21 cellular contexts compared by ENCODE assay signal in the genomic region with DNA sequence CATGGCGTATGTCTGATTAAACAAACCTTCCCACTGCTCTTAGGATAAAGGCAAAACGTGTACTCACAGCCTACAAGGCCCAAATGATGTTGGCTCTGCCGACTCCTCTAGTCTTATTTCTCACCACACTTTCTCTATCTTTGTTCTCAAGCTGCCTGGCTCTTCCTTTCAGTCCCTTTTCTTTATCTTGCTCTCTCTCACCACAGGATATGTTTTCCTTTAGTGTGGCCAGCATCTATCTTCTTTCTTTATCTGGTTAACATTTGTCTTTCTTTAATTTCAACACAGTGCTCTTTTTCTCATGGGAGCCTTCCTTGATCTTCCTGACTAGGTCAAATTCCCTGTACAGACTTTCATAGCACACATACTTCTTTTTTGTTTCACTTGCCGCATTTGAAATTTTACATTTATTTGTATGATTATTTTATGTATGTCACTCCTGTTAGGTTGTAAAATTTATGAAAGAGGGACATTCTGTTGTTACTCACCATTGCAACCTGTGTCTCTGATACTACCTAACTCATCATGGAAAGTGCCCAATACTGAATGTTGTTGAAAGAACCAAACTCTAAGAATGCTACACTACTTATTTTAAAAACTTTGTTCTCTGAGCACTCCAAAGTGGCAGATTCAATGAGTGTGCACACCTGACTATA.
DNase-seq lines count a peak whose midpoint lies in the region; TF ChIP-seq lines count a peak whose summit lies in the region.
"Had no signal": no experiment of that assay in that cellular context is flagged by ENCODE, and none has a peak within 500 bp of the region (broad histone marks: within the 10 kb centered on the region; RNA-seq: fewer than 3 reads in every experiment).

No MANE protein-coding gene starts in this region.

- TF ChIP-seq CTCF in fibroblast of pulmonary artery (IDR thresholded peaks at IDR 0.05; ENCODE audit: low read length, missing control alignments): no peak
- TF ChIP-seq CTCF in suprapubic skin (IDR thresholded peaks at IDR 0.05): no peak

- H3K9me3 ChIP-seq in suprapubic skin: no peaks in the 10 kb centered on the region
- H3K9me3 ChIP-seq: adrenal gland, Peyer's patch had no signal

- no peak for DNase-seq in activated naive CD4-positive, alpha-beta T cell treated with anti-CD3 and anti-CD28 coated beads for 36 hours
- no peak for DNase-seq in activated T-helper 1 cell treated with anti-CD3 and anti-CD28 coated beads, Interleukin-12 subunit alpha, Interleukin-12 subunit beta, Interleukin-2, Interleukin-4 antibody, amounts not matched to agents 30 ng/mL and 10 ng/mL and 1 ng/mL, durations not matched to agents 14 hours and 24 hours and 36 hours (ENCODE audit: low spot score)
- DNase-seq in fibroblast of pulmonary artery (ENCODE audit: low read depth): peak; percentile 19
- no peak for DNase-seq in cortex of kidney (lab: John Stamatoyannopoulos, UW)
- no peak for DNase-seq in dermis blood vessel endothelial cell
- DNase-seq in suprapubic skin (ENCODE audit: low spot score in 2 of 2): no peak
- DNase-seq in HuH-7.5 (ENCODE audit: low spot score): no peak
- DNase-seq: activated T-cell treated with anti-CD3 and anti-CD28 coated beads, Interleukin-2, amount 50 U/mL, for 48 hours; adrenal gland; EL; H7; head of caudate nucleus; NCI-H1105; NCI-H2081 treated with DMSO at 0.1 percent for 48 hours; NCI-H446 treated with DMSO at 0.1 percent for 48 hours; Peyer's patch; WERI-Rb-1 had no signal

- no peak overlapping the region for H3K4me3 Mint-ChIP-seq in activated naive CD4-positive, alpha-beta T cell treated with anti-CD3 and anti-CD28 coated beads, Interleukin-2, amount 50 U/mL, for 24 hours
- no peak overlapping the region for H3K4me3 Mint-ChIP-seq in activated naive CD4-positive, alpha-beta T cell treated with anti-CD3 and anti-CD28 coated beads for 36 hours
- no peak overlapping the region for H3K4me3 Mint-ChIP-seq in activated T-helper 1 cell treated with anti-CD3 and anti-CD28 coated beads, Interleukin-12 subunit alpha, Interleukin-12 subunit beta, Interleukin-2, Interleukin-4 antibody, amounts not matched to agents 30 ng/mL and 10 ng/mL and 1 ng/mL, durations not matched to agents 14 hours and 24 hours and 36 hours

- H3K4me1 Mint-ChIP-seq in activated naive CD4-positive, alpha-beta T cell treated with anti-CD3 and anti-CD28 coated beads, Interleukin-2, amount 50 U/mL, for 24 hours: peaks cover 26% of the 10 kb centered on the region
- H3K4me1 Mint-ChIP-seq in activated naive CD4-positive, alpha-beta T cell treated with anti-CD3 and anti-CD28 coated beads for 36 hours (ENCODE audit: low read depth): peaks cover 24% of the 10 kb centered on the region
- H3K4me1 Mint-ChIP-seq in activated T-helper 1 cell treated with anti-CD3 and anti-CD28 coated beads, Interleukin-12 subunit alpha, Interleukin-12 subunit beta, Interleukin-2, Interleukin-4 antibody, amounts not matched to agents 30 ng/mL and 10 ng/mL and 1 ng/mL, durations not matched to agents 14 hours and 24 hours and 36 hours (ENCODE audit: low read depth): peaks cover 20% of the 10 kb centered on the region

- H3K4me1 ChIP-seq in suprapubic skin: no peaks in the 10 kb centered on the region
- H3K4me1 ChIP-seq: adrenal gland, Peyer's patch had no signal

- H3K36me3 Mint-ChIP-seq in activated naive CD4-positive, alpha-beta T cell treated with anti-CD3 and anti-CD28 coated beads, Interleukin-2, amount 50 U/mL, for 24 hours: no peaks in the 10 kb centered on the region
- H3K36me3 Mint-ChIP-seq in activated naive CD4-positive, alpha-beta T cell treated with anti-CD3 and anti-CD28 coated beads for 36 hours (ENCODE audit: low read depth): no peaks in the 10 kb centered on the region
- H3K36me3 Mint-ChIP-seq in activated T-helper 1 cell treated with anti-CD3 and anti-CD28 coated beads, Interleukin-12 subunit alpha, Interleukin-12 subunit beta, Interleukin-2, Interleukin-4 antibody, amounts not matched to agents 30 ng/mL and 10 ng/mL and 1 ng/mL, durations not matched to agents 14 hours and 24 hours and 36 hours (ENCODE audit: low read depth): peaks cover 28% of the 10 kb centered on the region

- 91% methylated on average over 4 of the region's 4 CpGs for WGBS in suprapubic skin

- H3K27ac Mint-ChIP-seq in activated naive CD4-positive, alpha-beta T cell treated with anti-CD3 and anti-CD28 coated beads, Interleukin-2, amount 50 U/mL, for 24 hours: peak overlapping the region; percentile 53
- no peak overlapping the region for H3K27ac Mint-ChIP-seq in activated naive CD4-positive, alpha-beta T cell treated with anti-CD3 and anti-CD28 coated beads for 36 hours
- H3K27ac Mint-ChIP-seq in activated T-helper 1 cell treated with anti-CD3 and anti-CD28 coated beads, Interleukin-12 subunit alpha, Interleukin-12 subunit beta, Interleukin-2, Interleukin-4 antibody, amounts not matched to agents 30 ng/mL and 10 ng/mL and 1 ng/mL, durations not matched to agents 14 hours and 24 hours and 36 hours: peak overlapping the region; percentile 14

- H3K9me3 Mint-ChIP-seq in activated naive CD4-positive, alpha-beta T cell treated with anti-CD3 and anti-CD28 coated beads, Interleukin-2, amount 50 U/mL, for 24 hours: peaks cover 10% of the 10 kb centered on the region
- H3K9me3 Mint-ChIP-seq in activated naive CD4-positive, alpha-beta T cell treated with anti-CD3 and anti-CD28 coated beads for 36 hours: peaks cover 10% of the 10 kb centered on the region
- H3K9me3 Mint-ChIP-seq in activated T-helper 1 cell treated with anti-CD3 and anti-CD28 coated beads, Interleukin-12 subunit alpha, Interleukin-12 subunit beta, Interleukin-2, Interleukin-4 antibody, amounts not matched to agents 30 ng/mL and 10 ng/mL and 1 ng/mL, durations not matched to agents 14 hours and 24 hours and 36 hours: peaks cover 37% of the 10 kb centered on the region

- no peaks in the 10 kb centered on the region for H3K27me3 Mint-ChIP-seq in activated naive CD4-positive, alpha-beta T cell treated with anti-CD3 and anti-CD28 coated beads, Interleukin-2, amount 50 U/mL, for 24 hours
- H3K27me3 Mint-ChIP-seq in activated naive CD4-positive, alpha-beta T cell treated with anti-CD3 and anti-CD28 coated beads for 36 hours (ENCODE audit: low read depth): no peaks in the 10 kb centered on the region
- H3K27me3 Mint-ChIP-seq in activated T-helper 1 cell treated with anti-CD3 and anti-CD28 coated beads, Interleukin-12 subunit alpha, Interleukin-12 subunit beta, Interleukin-2, Interleukin-4 antibody, amounts not matched to agents 30 ng/mL and 10 ng/mL and 1 ng/mL, durations not matched to agents 14 hours and 24 hours and 36 hours (ENCODE audit: insufficient read depth): no peaks in the 10 kb centered on the region

- H3K27ac ChIP-seq in suprapubic skin: no peak overlapping the region
- H3K27ac ChIP-seq: adrenal gland; BLaER1 treated with 17β-estradiol and CSF1 and Interleukin-3, amounts not matched to agents 10 nM and 100 nM; cardiac muscle cell; HL-60; Peyer's patch; WERI-Rb-1 had no signal

- TF ChIP-seq POLR2A in suprapubic skin (IDR thresholded peaks at IDR 0.05): no peak

- no peaks in the 10 kb centered on the region for H3K27me3 ChIP-seq in suprapubic skin
- H3K27me3 ChIP-seq: adrenal gland; BLaER1 treated with 17β-estradiol and CSF1 and Interleukin-3, amounts not matched to agents 10 nM and 100 nM; cardiac muscle cell; Peyer's patch had no signal

- intact Hi-C loops in activated naive CD4-positive, alpha-beta T cell treated with anti-CD3 and anti-CD28 coated beads for 36 hours (cut with micrococcal nuclease): loop anchor here (1.0 kb wide), 1 partner anchor 11 kb away; no protein-coding TSS in a partner anchor
- intact Hi-C loops in activated T-helper 1 cell treated with anti-CD3 and anti-CD28 coated beads, Interleukin-12 subunit alpha, Interleukin-12 subunit beta, Interleukin-2, Interleukin-4 antibody, amounts not matched to agents 30 ng/mL and 10 ng/mL and 1 ng/mL, durations not matched to agents 14 hours and 24 hours and 36 hours (cut with micrococcal nuclease): no loop called here

- CTCF ChIA-PET in activated naive CD4-positive, alpha-beta T cell treated with anti-CD3 and anti-CD28 coated beads for 36 hours (lab: Charles Lee): no interaction called here

- TF ChIP-seq EP300 in suprapubic skin (IDR thresholded peaks at IDR 0.05): no peak

- H3K4me3 ChIP-seq in fibroblast of pulmonary artery (replicated peaks; ENCODE audit: low read depth, low read length) (no peak overlapping the region), suprapubic skin (no peak overlapping the region)
- H3K4me3 ChIP-seq: adrenal gland; BLaER1 treated with 17β-estradiol and CSF1 and Interleukin-3, amounts not matched to agents 10 nM and 100 nM; cardiac muscle cell; Peyer's patch had no signal

- no peaks in the 10 kb centered on the region for H3K36me3 ChIP-seq in suprapubic skin
- H3K36me3 ChIP-seq: adrenal gland; BLaER1 treated with 17β-estradiol and CSF1 and Interleukin-3, amounts not matched to agents 10 nM and 100 nM; cardiac muscle cell; Peyer's patch; WERI-Rb-1 had no signal
